Comparison of ENCODE assay signal across 8 cellular contexts in genomic region chr2:26577442-26578433, GRCh38.
DNase-seq lines count a peak whose midpoint lies in the region; ATAC-seq and TF ChIP-seq lines count a peak whose summit lies in the region.

No MANE protein-coding gene starts in this region.

- H3K4me1 Mint-ChIP-seq in CD4-positive, CD25-positive, alpha-beta regulatory T cell, result peaks cover 0 to 6% (median 0%) of the 10 kb centered on the region in 4 donors
- peaks cover 8% of the 10 kb centered on the region for H3K4me1 Mint-ChIP-seq in endothelial cell (ENCODE audit: unreplicated experiment)

- no peaks in the 10 kb centered on the region for H3K36me3 ChIP-seq in CD4-positive, CD25-positive, alpha-beta regulatory T cell (ENCODE audit: control insufficient read depth, insufficient read depth, low read length)
- H3K36me3 ChIP-seq in HEK293 (ENCODE audit: control insufficient read depth in 2 of 2, insufficient read depth in 1 of 2, low read length in 2 of 2) (no peaks in the 10 kb centered on the region), mucosa of descending colon (ENCODE audit: low read depth) (no peaks in the 10 kb centered on the region)

- no peak overlapping the region for H3K27ac ChIP-seq in CD4-positive, CD25-positive, alpha-beta regulatory T cell (ENCODE audit: insufficient read depth, low read length, poor library complexity, severe bottlenecking)
- no peak overlapping the region for H3K27ac ChIP-seq in HEK293 (ENCODE audit: extremely low read depth, low read depth, low read length)

- H3K9me3 Mint-ChIP-seq in CD4-positive, CD25-positive, alpha-beta regulatory T cell, result peaks cover 0 to 1% (median 0%) of the 10 kb centered on the region in 7 donors
- no peaks in the 10 kb centered on the region for H3K9me3 Mint-ChIP-seq in endothelial cell (ENCODE audit: unreplicated experiment)

- H3K27ac Mint-ChIP-seq in CD4-positive, CD25-positive, alpha-beta regulatory T cell, result no peak overlapping the region
- H3K27ac Mint-ChIP-seq in endothelial cell (ENCODE audit: unreplicated experiment), result no peak overlapping the region

- POLR2A ChIA-PET in HEK293 (lab: Yijun Ruan, JAX), result no interaction called here

- H3K4me1 ChIP-seq in CD4-positive, CD25-positive, alpha-beta regulatory T cell (ENCODE audit: control insufficient read depth, insufficient read depth, low read length, poor library complexity, severe bottlenecking), result no peaks in the 10 kb centered on the region
- H3K4me1 ChIP-seq in HEK293 (ENCODE audit: control insufficient read depth, insufficient read depth, low read length), result no peaks in the 10 kb centered on the region
- H3K4me1 ChIP-seq in mucosa of descending colon (ENCODE audit: low read depth), result no peaks in the 10 kb centered on the region

- CTCF ChIA-PET in HEK293 (lab: Yijun Ruan, JAX), result interaction anchor here (0.5 to 5.1 kb wide), 73 partner anchors 9 to 910 kb away, joined by 3 to 42 read pairs (median 4); partner anchors contain the start of genes OTOF and SELENOI

- no peaks in the 10 kb centered on the region for H3K9me3 ChIP-seq in CD4-positive, CD25-positive, alpha-beta regulatory T cell (ENCODE audit: control insufficient read depth in 2 of 2, low read length in 2 of 2)
- H3K9me3 ChIP-seq in HEK293 (ENCODE audit: control insufficient read depth, insufficient read depth, low read depth, low read length) (no peaks in the 10 kb centered on the region), mucosa of descending colon (no peaks in the 10 kb centered on the region)

- peak; percentile 86 for TF ChIP-seq CTCF in HEK293 (tag by site-specific recombination; IDR thresholded peaks at IDR 0.05)
- TF ChIP-seq CTCF in endothelial cell (IDR thresholded peaks at IDR 0.05; ENCODE audit: unreplicated experiment), result peak; percentile 94
- TF ChIP-seq CTCF in mucosa of descending colon (IDR thresholded peaks at IDR 0.05), result peak; percentile 91

- intact Hi-C loops in mucosa of descending colon (cut with DNase I, micrococcal nuclease), result no loop called here

- H3K27me3 ChIP-seq in CD4-positive, CD25-positive, alpha-beta regulatory T cell (ENCODE audit: control insufficient read depth, insufficient read depth, low read length), result no peaks in the 10 kb centered on the region

- DNase-seq in CD4-positive, CD25-positive, alpha-beta regulatory T cell, result peak; percentile 30 to 45 (median 44)
- DNase-seq in NCI-H82 (lab: John Stamatoyannopoulos, UW) (peak; percentile 89), endothelial cell (ENCODE audit: low spot score) (peak; percentile 84), mucosa of descending colon (peak; percentile 54 to 75 (median 74))
- DNase-seq in activated CD8-positive, alpha-beta memory T cell treated with anti-CD3 and anti-CD28 coated beads for 1 hour (ENCODE audit: extremely low read depth in 1 of 2, low read depth in 1 of 2), result peak; percentile 10 to 45
- DNase-seq in stimulated activated CD8-positive, alpha-beta memory T cell treated with anti-CD3 and anti-CD28 coated beads, Interleukin-4, amount 100 ng/mL, for 48 hours, result peak; percentile 80

- H3K27me3 Mint-ChIP-seq in CD4-positive, CD25-positive, alpha-beta regulatory T cell, result peaks cover 22% of the 10 kb centered on the region
- H3K27me3 Mint-ChIP-seq in endothelial cell (ENCODE audit: unreplicated experiment), result peaks cover 7% of the 10 kb centered on the region

- H3K4me3 Mint-ChIP-seq in CD4-positive, CD25-positive, alpha-beta regulatory T cell, result no peak overlapping the region
- no peak overlapping the region for H3K4me3 Mint-ChIP-seq in endothelial cell (ENCODE audit: unreplicated experiment)

- no peak overlapping the region for H3K4me3 ChIP-seq in CD4-positive, CD25-positive, alpha-beta regulatory T cell (ENCODE audit: low read depth, low read length)
- H3K4me3 ChIP-seq in HEK293 (ENCODE audit: low read depth, low read length) (no peak overlapping the region), mucosa of descending colon (no peak overlapping the region)

- ATAC-seq in CD4-positive, CD25-positive, alpha-beta regulatory T cell (ENCODE audit: low read depth in 2 of 2), result peak; percentile 72 to 76
- ATAC-seq in mucosa of descending colon (peak; percentile 90), HG03280 (IDR thresholded peaks at IDR 0.05; ENCODE audit: unreplicated experiment) (no peak)

- no peaks in the 10 kb centered on the region for H3K36me3 Mint-ChIP-seq in CD4-positive, CD25-positive, alpha-beta regulatory T cell
- no peaks in the 10 kb centered on the region for H3K36me3 Mint-ChIP-seq in endothelial cell (ENCODE audit: low read depth, unreplicated experiment)

TF ChIP-seq in HEK293, 187 proteins besides CTCF, POLR2A, EP300 and RAD21:
- 0 out of 2 replicates have a peak, but pooled peaks have one; percentile 7 for TF ChIP-seq GLIS1 (tag by site-specific recombination; IDR thresholded peaks at IDR 0.05)
- TF ChIP-seq EGR2 (tag by site-specific recombination; IDR thresholded peaks at IDR 0.05; ENCODE audit: low read depth), result 0 out of 2 replicates have a peak, but pooled peaks have one; percentile 20
- no peak for TF ChIP-seq BCL11B (tag by site-specific recombination; IDR thresholded peaks at IDR 0.05; ENCODE audit: low read depth)
- no peak for TF ChIP-seq ZNF155 (tag by site-specific recombination; IDR thresholded peaks at IDR 0.05)
- TF ChIP-seq, protein P1, sequence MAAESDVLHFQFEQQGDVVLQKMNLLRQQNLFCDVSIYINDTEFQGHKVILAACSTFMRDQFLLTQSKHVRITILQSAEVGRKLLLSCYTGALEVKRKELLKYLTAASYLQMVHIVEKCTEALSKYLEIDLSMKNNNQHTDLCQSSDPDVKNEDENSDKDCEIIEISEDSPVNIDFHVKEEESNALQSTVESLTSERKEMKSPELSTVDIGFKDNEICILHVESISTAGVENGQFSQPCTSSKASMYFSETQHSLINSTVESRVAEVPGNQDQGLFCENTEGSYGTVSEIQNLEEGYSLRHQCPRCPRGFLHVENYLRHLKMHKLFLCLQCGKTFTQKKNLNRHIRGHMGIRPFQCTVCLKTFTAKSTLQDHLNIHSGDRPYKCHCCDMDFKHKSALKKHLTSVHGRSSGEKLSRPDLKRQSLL (tag by site-specific recombination; IDR thresholded peaks at IDR 0.05), result no peak
- TF ChIP-seq ZNF488 (tag by site-specific recombination; IDR thresholded peaks at IDR 0.05), result no peak
- peak; percentile 69 for TF ChIP-seq ZFHX2 (tag by site-specific recombination; conservative IDR thresholded peaks at IDR 0.05)
- no peak for TF ChIP-seq ZNF626 (tag by site-specific recombination; IDR thresholded peaks at IDR 0.05)
- TF ChIP-seq GLIS2 (tag by site-specific recombination; IDR thresholded peaks at IDR 0.05), result no peak
- peak; percentile 80 for TF ChIP-seq ZBTB17 (tag by site-specific recombination; IDR thresholded peaks at IDR 0.05)
- TF ChIP-seq, protein P2, sequence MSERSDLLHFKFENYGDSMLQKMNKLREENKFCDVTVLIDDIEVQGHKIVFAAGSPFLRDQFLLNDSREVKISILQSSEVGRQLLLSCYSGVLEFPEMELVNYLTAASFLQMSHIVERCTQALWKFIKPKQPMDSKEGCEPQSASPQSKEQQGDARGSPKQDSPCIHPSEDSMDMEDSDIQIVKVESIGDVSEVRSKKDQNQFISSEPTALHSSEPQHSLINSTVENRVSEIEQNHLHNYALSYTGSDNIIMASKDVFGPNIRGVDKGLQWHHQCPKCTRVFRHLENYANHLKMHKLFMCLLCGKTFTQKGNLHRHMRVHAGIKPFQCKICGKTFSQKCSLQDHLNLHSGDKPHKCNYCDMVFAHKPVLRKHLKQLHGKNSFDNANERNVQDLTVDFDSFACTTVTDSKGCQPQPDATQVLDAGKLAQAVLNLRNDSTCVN (tag by site-specific recombination; optimal IDR thresholded peaks at IDR 0.05), result no peak
- TF ChIP-seq ZNF558 (tag by site-specific recombination; IDR thresholded peaks at IDR 0.05), result no peak
- peak; percentile 69; the same call in 1 of the 2 replicates for TF ChIP-seq ZNF2 (tag by site-specific recombination; IDR thresholded peaks at IDR 0.05)
- 0 out of 2 replicates have a peak, but pooled peaks have one; percentile 15 for TF ChIP-seq SP3 (tag by site-specific recombination; IDR thresholded peaks at IDR 0.05)
- TF ChIP-seq ZNF561 (tag by site-specific recombination; IDR thresholded peaks at IDR 0.05; ENCODE audit: borderline replicate concordance), result no peak
- peak; percentile 24; the same call in 1 of the 2 replicates for TF ChIP-seq ZNF121 (tag by site-specific recombination; IDR thresholded peaks at IDR 0.05)
- peak; percentile 99 for TF ChIP-seq ZNF501 (tag by site-specific recombination; IDR thresholded peaks at IDR 0.05)
- TF ChIP-seq KLF16 (tag by site-specific recombination; IDR thresholded peaks at IDR 0.05), result no peak
- TF ChIP-seq ZNF654 (tag by site-specific recombination; IDR thresholded peaks at IDR 0.05; ENCODE audit: low read depth), result peak; percentile 63
- TF ChIP-seq ZNF48 (tag by site-specific recombination; IDR thresholded peaks at IDR 0.05), result no peak
- TF ChIP-seq ZNF660 (tag by site-specific recombination; IDR thresholded peaks at IDR 0.05), result peak; percentile 93

Comparison
In these comparisons a context has a peak if more than half of its experiments do, and no peak if none do; other contexts are left out.
1. DNase-seq: peak in every context shown above with its lines; median percentile 89 in NCI-H82; 84 in endothelial cell; 80 in stimulated activated CD8-positive, alpha-beta memory T cell treated with anti-CD3 and anti-CD28 coated beads, Interleukin-4, amount 100 ng/mL, for 48 hours; 74 in mucosa of descending colon; 44 in CD4-positive, CD25-positive, alpha-beta regulatory T cell; 28 in activated CD8-positive, alpha-beta memory T cell treated with anti-CD3 and anti-CD28 coated beads for 1 hour.